In genomic region chr20:42219005-42219404, GRCh38 we compare ENCODE assay signal across 20 cellular contexts.
DNase-seq lines count a peak whose midpoint lies in the region; ATAC-seq lines count a peak whose summit lies in the region.
"Had no signal": no experiment of that assay in that cellular context is flagged by ENCODE, and none has a peak within 500 bp of the region (broad histone marks: within the 10 kb centered on the region; RNA-seq: fewer than 3 reads in every experiment).

No MANE protein-coding gene starts in this region.

- peak; percentile 38 for DNase-seq in NCI-H1092 (lab: John Stamatoyannopoulos, UW)
- DNase-seq in NCI-H510A (lab: John Stamatoyannopoulos, UW) = peak; percentile 61
- DNase-seq in NCI-H774 (lab: John Stamatoyannopoulos, UW) = peak; percentile 19
- DNase-seq in left kidney (ENCODE audit: low read depth, low spot score) = peak; percentile 77
- DNase-seq in activated naive CD4-positive, alpha-beta T cell treated with Interleukin-2 at 50 U/mL for 16 hours = no peak
- no peak for DNase-seq in NK-92 (lab: John Stamatoyannopoulos, UW; ENCODE audit: unreplicated experiment)
- DNase-seq: ACHN; AML-193; GDM1; MM.1S; NCI-H1436; NCI-H1930; NCI-H2171; NK-92 treated with Interleukin-12 subunit alpha and Interleukin-12 subunit beta, amount 100 ng/mL, for 24 hours; T-helper 17 cell had no signal

- no peak for ATAC-seq in GM21717 (IDR thresholded peaks at IDR 0.05; ENCODE audit: unreplicated experiment)
- ATAC-seq in GM18907 (IDR thresholded peaks at IDR 0.05; ENCODE audit: unreplicated experiment) = no peak
- ATAC-seq: GM23338, HCT116, Right ventricle myocardium inferior, T-helper 17 cell had no signal

Comparison
In these comparisons a context has a peak if more than half of its experiments do, and no peak if none do; other contexts are left out.
1. DNase-seq: peak in NCI-H1092 (single experiment), NCI-H510A (single experiment), NCI-H774 (single experiment) and left kidney (single experiment); none in activated naive CD4-positive, alpha-beta T cell treated with Interleukin-2 at 50 U/mL for 16 hours (single experiment) and NK-92 (single experiment).